Comparison of ENCODE assay signal across 1 cellular context in the genomic region with DNA sequence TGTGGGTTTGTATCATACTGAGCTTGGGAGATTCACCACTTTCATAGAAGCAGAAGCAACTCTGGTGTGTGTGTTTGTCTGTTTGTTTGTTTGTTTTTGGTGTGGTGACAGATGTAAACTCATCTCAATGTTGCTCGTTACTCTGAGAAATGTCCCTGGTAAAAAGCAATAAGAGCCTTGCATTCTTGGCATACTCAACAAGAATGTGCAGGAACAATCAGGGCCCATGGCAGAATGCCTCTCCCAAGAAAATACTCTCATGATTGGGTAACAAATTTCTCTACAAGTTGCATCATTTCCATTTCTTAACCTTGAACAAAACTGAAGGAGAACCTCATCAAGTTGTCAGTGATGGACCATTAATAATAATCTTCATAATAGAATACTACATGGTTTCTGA.
TF ChIP-seq lines count a peak whose summit lies in the region.

No MANE protein-coding gene starts in this region.

TF ChIP-seq in HepG2, 621 proteins besides CTCF, POLR2A, EP300 and RAD21:
- TF ChIP-seq CEBPB (IDR thresholded peaks at IDR 0.05; ENCODE audit: borderline replicate concordance, low read depth, low read length) (0 out of 2 replicates have a peak, but pooled peaks have one; percentile 27), ZFP37 (CRISPR knock-in tag; IDR thresholded peaks at IDR 0.05; ENCODE audit: borderline replicate concordance) (no peak)
